Comparison of ENCODE assay signal across 15 cellular contexts in genomic region chr3:18531662-18532061, GRCh38.
DNase-seq lines count a peak whose midpoint lies in the region; ATAC-seq lines count a peak whose summit lies in the region.
"Had no signal": no experiment of that assay in that cellular context is flagged by ENCODE, and none has a peak within 500 bp of the region (broad histone marks: within the 10 kb centered on the region; RNA-seq: fewer than 3 reads in every experiment).

No MANE protein-coding gene starts in this region.

- ATAC-seq in activated T-cell treated with anti-CD3 and anti-CD28 coated beads, Interleukin-2, amount 50 U/mL, for 72 hours (replicated peaks in 1 of 2): peak; percentile 100
- ATAC-seq in GM21737 (IDR thresholded peaks at IDR 0.05; ENCODE audit: unreplicated experiment) (peak; percentile 89), HG03175 (IDR thresholded peaks at IDR 0.05; ENCODE audit: unreplicated experiment) (peak; percentile 73)
- ATAC-seq in stimulated activated naive CD8-positive, alpha-beta T cell treated with anti-CD3 and anti-CD28 coated beads, Interleukin-15, amount 100 ng/mL, for 72 hours: peak; percentile 99
- ATAC-seq: psoas muscle, Right ventricle myocardium inferior had no signal

- peaks cover 0 to 5% of the 10 kb centered on the region in 2 donors for H3K9me3 Mint-ChIP-seq in activated T-cell treated with anti-CD3 and anti-CD28 coated beads, Interleukin-2, amount 50 U/mL, for 72 hours
- H3K9me3 Mint-ChIP-seq in activated T-cell treated with anti-CD3 and anti-CD28 coated beads, Interleukin-2, amount 50 U/mL, for 24 hours: peaks cover under 1% of the 10 kb centered on the region
- H3K9me3 Mint-ChIP-seq in stimulated activated naive CD8-positive, alpha-beta T cell treated with anti-CD3 and anti-CD28 coated beads, Interleukin-15, amount 100 ng/mL, for 72 hours: no peaks in the 10 kb centered on the region
- H3K9me3 Mint-ChIP-seq: activated naive CD4-positive, alpha-beta T cell treated with anti-CD3 and anti-CD28 coated beads, Interleukin-2, amount 50 U/mL, for 24 hours had no signal

- H3K27ac Mint-ChIP-seq in activated T-cell treated with anti-CD3 and anti-CD28 coated beads, Interleukin-2, amount 50 U/mL, for 72 hours: no peak overlapping the region
- no peak overlapping the region for H3K27ac Mint-ChIP-seq in activated T-cell treated with anti-CD3 and anti-CD28 coated beads, Interleukin-2, amount 50 U/mL, for 24 hours
- H3K27ac Mint-ChIP-seq in stimulated activated naive CD8-positive, alpha-beta T cell treated with anti-CD3 and anti-CD28 coated beads, Interleukin-15, amount 100 ng/mL, for 72 hours: no peak overlapping the region
- H3K27ac Mint-ChIP-seq: activated naive CD4-positive, alpha-beta T cell treated with anti-CD3 and anti-CD28 coated beads, Interleukin-2, amount 50 U/mL, for 24 hours had no signal

- no peaks in the 10 kb centered on the region for H3K27me3 Mint-ChIP-seq in activated T-cell treated with anti-CD3 and anti-CD28 coated beads, Interleukin-2, amount 50 U/mL, for 72 hours (ENCODE audit: low read depth)
- H3K27me3 Mint-ChIP-seq in activated T-cell treated with anti-CD3 and anti-CD28 coated beads, Interleukin-2, amount 50 U/mL, for 24 hours: no peaks in the 10 kb centered on the region
- H3K27me3 Mint-ChIP-seq in stimulated activated naive CD8-positive, alpha-beta T cell treated with anti-CD3 and anti-CD28 coated beads, Interleukin-15, amount 100 ng/mL, for 72 hours: no peaks in the 10 kb centered on the region
- H3K27me3 Mint-ChIP-seq: activated naive CD4-positive, alpha-beta T cell treated with anti-CD3 and anti-CD28 coated beads, Interleukin-2, amount 50 U/mL, for 24 hours had no signal

- peak overlapping the region in 1 of 2 donors; percentile 10 for H3K4me3 Mint-ChIP-seq in activated T-cell treated with anti-CD3 and anti-CD28 coated beads, Interleukin-2, amount 50 U/mL, for 72 hours
- no peak overlapping the region for H3K4me3 Mint-ChIP-seq in activated T-cell treated with anti-CD3 and anti-CD28 coated beads, Interleukin-2, amount 50 U/mL, for 24 hours
- H3K4me3 Mint-ChIP-seq in stimulated activated naive CD8-positive, alpha-beta T cell treated with anti-CD3 and anti-CD28 coated beads, Interleukin-15, amount 100 ng/mL, for 72 hours: no peak overlapping the region
- H3K4me3 Mint-ChIP-seq: activated naive CD4-positive, alpha-beta T cell treated with anti-CD3 and anti-CD28 coated beads, Interleukin-2, amount 50 U/mL, for 24 hours had no signal

- H3K36me3 Mint-ChIP-seq in activated T-cell treated with anti-CD3 and anti-CD28 coated beads, Interleukin-2, amount 50 U/mL, for 72 hours (ENCODE audit: insufficient read depth in 2 of 2): peaks cover 6 to 11% of the 10 kb centered on the region in 2 donors
- H3K36me3 Mint-ChIP-seq in activated T-cell treated with anti-CD3 and anti-CD28 coated beads, Interleukin-2, amount 50 U/mL, for 24 hours (ENCODE audit: low read depth): peaks cover 34% of the 10 kb centered on the region

- DNase-seq in activated T-cell treated with anti-CD3 and anti-CD28 coated beads, Interleukin-2, amount 50 U/mL, for 72 hours: peak; percentile 24 to 40
- no peak for DNase-seq in activated T-cell treated with anti-CD3 and anti-CD28 coated beads, Interleukin-2, amount 50 U/mL, for 24 hours
- DNase-seq in stimulated activated naive CD8-positive, alpha-beta T cell treated with anti-CD3 and anti-CD28 coated beads, Interleukin-15, amount 100 ng/mL, for 72 hours: peak in 1 of 2 donors; percentile 27
- no peak for DNase-seq in activated CD4-positive, alpha-beta T cell treated with anti-CD3 and anti-CD28 coated beads for 48 hours
- DNase-seq in pons (ENCODE audit: low spot score): no peak
- no peak for DNase-seq in DMS 273 treated with DMSO at 0.1 percent for 48 hours (lab: John Stamatoyannopoulos, UW)
- DNase-seq: ACHN; DMS79; NCI-H1092; psoas muscle; stimulated activated CD4-positive, alpha-beta T cell treated with anti-CD3 and anti-CD28 coated beads, Interleukin-2, amount 100 ng/mL, for 48 hours had no signal

- H3K4me1 Mint-ChIP-seq in activated T-cell treated with anti-CD3 and anti-CD28 coated beads, Interleukin-2, amount 50 U/mL, for 72 hours (ENCODE audit: low read depth): peaks cover 36% of the 10 kb centered on the region
- H3K4me1 Mint-ChIP-seq in activated T-cell treated with anti-CD3 and anti-CD28 coated beads, Interleukin-2, amount 50 U/mL, for 24 hours (ENCODE audit: low read depth): peaks cover 27% of the 10 kb centered on the region
- H3K4me1 Mint-ChIP-seq in stimulated activated naive CD8-positive, alpha-beta T cell treated with anti-CD3 and anti-CD28 coated beads, Interleukin-15, amount 100 ng/mL, for 72 hours: peaks cover 16% of the 10 kb centered on the region

Comparison
In these comparisons a context has a peak if more than half of its experiments do, and no peak if none do; other contexts are left out.
1. DNase-seq: peak in activated T-cell treated with anti-CD3 and anti-CD28 coated beads, Interleukin-2, amount 50 U/mL, for 72 hours (2 of 2); none in activated T-cell treated with anti-CD3 and anti-CD28 coated beads, Interleukin-2, amount 50 U/mL, for 24 hours (single experiment), activated CD4-positive, alpha-beta T cell treated with anti-CD3 and anti-CD28 coated beads for 48 hours (single experiment), pons (single experiment) and DMS 273 treated with DMSO at 0.1 percent for 48 hours (single experiment).
2. Peak in every context shown above with its lines, with median percentiles within 50 percentile points of each other: ATAC-seq.